In the genomic region with DNA sequence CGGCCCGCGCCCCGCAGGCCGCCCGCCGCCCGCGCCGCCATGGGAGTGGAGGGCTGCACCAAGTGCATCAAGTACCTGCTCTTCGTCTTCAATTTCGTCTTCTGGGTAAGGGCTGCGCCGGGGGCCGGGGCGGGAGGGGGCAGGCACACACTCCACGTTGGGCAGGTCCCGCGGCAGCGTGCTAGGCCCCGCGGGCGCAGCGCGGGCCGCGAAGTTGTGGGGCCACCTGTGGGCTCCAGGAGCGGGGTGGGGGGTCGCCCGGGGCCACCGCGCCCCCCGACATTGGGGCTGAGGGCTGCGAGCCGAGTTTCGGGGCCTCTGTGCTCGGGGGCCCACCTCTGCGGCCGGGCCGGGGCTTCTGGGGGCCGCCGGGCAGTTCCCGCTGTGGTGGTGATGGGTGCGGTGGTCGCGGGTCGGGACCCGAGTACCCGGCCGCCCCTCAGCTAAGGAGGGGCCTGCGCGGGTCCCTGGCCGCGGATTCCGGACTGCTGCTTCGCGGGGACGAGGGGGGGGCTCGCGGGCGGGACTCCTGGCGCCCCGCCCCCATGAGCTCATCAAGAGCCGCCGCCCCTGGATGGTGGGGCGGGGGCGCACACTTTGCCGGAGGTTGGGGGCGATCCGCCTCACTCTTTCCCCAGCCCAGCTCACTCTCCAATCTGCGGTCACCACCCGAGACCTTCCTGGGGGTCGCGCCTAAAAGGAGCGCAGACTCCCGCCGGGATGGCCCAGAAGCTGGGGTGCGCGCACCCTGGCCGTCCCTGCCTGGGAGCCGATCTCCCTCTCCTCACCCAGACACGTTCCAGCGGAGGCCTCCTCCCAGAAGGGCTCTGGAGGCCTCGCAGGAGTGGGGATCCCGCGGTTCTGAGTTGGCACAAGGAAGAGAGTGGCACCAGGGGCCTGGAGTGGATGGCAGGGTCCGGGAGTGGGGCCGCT, we compare ENCODE assay signal across 8 cellular contexts. TPM values are rescaled to one million over a fixed set of nuclear protein-coding genes. Genes with fewer than 3 reads are reported as not detected.
A peak's percentile ranks its signal among the peaks of the same experiment; 100 is the strongest.
DNase-seq lines count a peak whose midpoint lies in the region; ATAC-seq and TF ChIP-seq lines count a peak whose summit lies in the region.

No MANE protein-coding gene starts in this region.

- peaks cover 0 to 3% of the 10 kb centered on the region in 2 donors for H3K27me3 Mint-ChIP-seq in CD8-positive, alpha-beta memory T cell

- H3K36me3 ChIP-seq in CD8-positive, alpha-beta memory T cell (ENCODE audit: insufficient read depth, low read length) = no peaks in the 10 kb centered on the region
- no peaks in the 10 kb centered on the region for H3K36me3 ChIP-seq in H7 (replicated peaks; ENCODE audit: control insufficient read depth, insufficient read depth, low read length)
- H3K36me3 ChIP-seq in OCI-LY3 (replicated peaks; ENCODE audit: low read depth, low read length) = peaks cover 5% of the 10 kb centered on the region
- H3K36me3 ChIP-seq in neuronal stem cell (replicated peaks in 1 of 2; ENCODE audit: control insufficient read depth in 2 of 2, insufficient read depth in 2 of 2, low read length in 2 of 2) = peaks cover 7 to 26% of the 10 kb centered on the region in 2 donors
- no peaks in the 10 kb centered on the region for H3K36me3 ChIP-seq in uterus

- CTCF ChIA-PET in CD8-positive, alpha-beta memory T cell (lab: Charles Lee) = interaction anchor here (0.7 to 3.6 kb wide), 5 partner anchors 10 to 155 kb away, joined by 3 to 22 read pairs (median 8); partner anchors contain the start of gene TSSC4

- POLR2A ChIA-PET in CD8-positive, alpha-beta memory T cell (lab: Charles Lee) = interaction anchor here (0.6 to 2.4 kb wide), 9 partner anchors 9 to 602 kb away, joined by 3 to 26 read pairs (median 5); partner anchors contain the start of genes C11orf21, TSPAN32 and TSSC4

- H2AK5ac ChIP-seq in neuronal stem cell (ENCODE audit: low read depth, low read length) = peak overlapping the region; percentile 79

- H3K4ac ChIP-seq in neuronal stem cell (ENCODE audit: low read length) = peak overlapping the region; percentile 84

- H3K4me3 Mint-ChIP-seq in CD8-positive, alpha-beta memory T cell = peak overlapping the region; percentile 80 to 93 (median 87)

- H3K9ac ChIP-seq in OCI-LY3 (ENCODE audit: low read length) = peak overlapping the region; percentile 92
- peak overlapping the region; percentile 91 for H3K9ac ChIP-seq in neuronal stem cell (ENCODE audit: low read depth, low read length, poor library complexity)

- H2BK12ac ChIP-seq in neuronal stem cell (ENCODE audit: low read length) = peak overlapping the region; percentile 41

- no peaks in the 10 kb centered on the region for H3K27me3 ChIP-seq in CD8-positive, alpha-beta memory T cell (ENCODE audit: insufficient read depth, low read length, poor library complexity, severe bottlenecking)
- H3K27me3 ChIP-seq in H7 (ENCODE audit: control insufficient read depth, insufficient read depth, low read length) = no peaks in the 10 kb centered on the region
- H3K27me3 ChIP-seq in OCI-LY3 (ENCODE audit: low read depth, low read length) = no peaks in the 10 kb centered on the region
- no peaks in the 10 kb centered on the region for H3K27me3 ChIP-seq in neuronal stem cell (ENCODE audit: control insufficient read depth in 3 of 3, insufficient read depth in 3 of 3, low read depth in 1 of 3, low read length in 3 of 3)
- no peaks in the 10 kb centered on the region for H3K27me3 ChIP-seq in uterus

- H2BK120ac ChIP-seq in neuronal stem cell (ENCODE audit: low read depth, low read length) = peak overlapping the region; percentile 47

- H3K27ac ChIP-seq in CD8-positive, alpha-beta memory T cell (ENCODE audit: low read depth, low read length) = peak overlapping the region; percentile 79
- H3K27ac ChIP-seq in OCI-LY3 (ENCODE audit: low read length) (peak overlapping the region; percentile 37; the same call in 1 of the 2 replicates), neuronal stem cell (replicated peaks; ENCODE audit: low read length) (no peak overlapping the region), uterus (peak overlapping the region; percentile 91 to 99)

- H3K4me3 ChIP-seq in CD8-positive, alpha-beta memory T cell (ENCODE audit: low read length) = peak overlapping the region; percentile 74
- peak overlapping the region; percentile 87 for H3K4me3 ChIP-seq in H7 (ENCODE audit: insufficient read depth, low read depth, low read length)
- H3K4me3 ChIP-seq in OCI-LY3 (ENCODE audit: low read length) = peak overlapping the region; percentile 90
- H3K4me3 ChIP-seq in foreskin fibroblast (ENCODE audit: low read depth in 1 of 2, low read length in 2 of 2) = peak overlapping the region; percentile 87 to 96
- H3K4me3 ChIP-seq in neuronal stem cell (ENCODE audit: low read length in 2 of 2) = peak overlapping the region; percentile 93 to 98
- peak overlapping the region; percentile 77 to 86 for H3K4me3 ChIP-seq in uterus

- ATAC-seq in HG03108 (IDR thresholded peaks at IDR 0.05; ENCODE audit: unreplicated experiment) = no peak

- peaks cover 0 to 15% (median 0%) of the 10 kb centered on the region in 3 donors for H3K36me3 Mint-ChIP-seq in CD8-positive, alpha-beta memory T cell

- peak; percentile 50 to 72 for TF ChIP-seq POLR2A in uterus (IDR thresholded peaks at IDR 0.05)

- no peaks in the 10 kb centered on the region for H3K9me3 Mint-ChIP-seq in CD8-positive, alpha-beta memory T cell

- peak overlapping the region; percentile 85 for H3K23ac ChIP-seq in neuronal stem cell (ENCODE audit: low read depth, low read length, poor library complexity)

- H3K9me3 ChIP-seq in CD8-positive, alpha-beta memory T cell (ENCODE audit: low read length) = no peaks in the 10 kb centered on the region
- H3K9me3 ChIP-seq in OCI-LY3 (ENCODE audit: insufficient read depth, low read length) (no peaks in the 10 kb centered on the region), neuronal stem cell (replicated peaks in 1 of 2; ENCODE audit: control insufficient read depth in 2 of 2, insufficient read depth in 1 of 2, low read depth in 1 of 2, low read length in 2 of 2) (no peaks in the 10 kb centered on the region), uterus (no peaks in the 10 kb centered on the region)

- intact Hi-C loops in uterus (cut with DNase I; ENCODE audit: low total_unique reads) = loop anchor here (5.0 kb wide), 1 partner anchor 65 kb away; no protein-coding TSS in a partner anchor

- H2BK5ac ChIP-seq in neuronal stem cell (ENCODE audit: low read length) = peak overlapping the region; percentile 82

- H3K4me2 ChIP-seq in OCI-LY3 (ENCODE audit: low read length) = peak overlapping the region; percentile 100
- peak overlapping the region; percentile 89 for H3K4me2 ChIP-seq in neuronal stem cell (ENCODE audit: insufficient read depth, low read length, poor library complexity, severe bottlenecking)

- DNase-seq in CD8-positive, alpha-beta memory T cell = peak; percentile 46 to 78 (median 55)
- DNase-seq in H7 (peak; percentile 96), activated gamma-delta T cell treated with Interleukin-2 at 50 U/mL for 16 hours (peak; percentile 42), foreskin fibroblast (peak; percentile 45 to 84), neuronal stem cell (ENCODE audit: low spot score) (peak; percentile 56), uterus (peak; percentile 78 to 82)

- H4K8ac ChIP-seq in neuronal stem cell (ENCODE audit: low read depth, low read length) = no peak overlapping the region

- peaks cover 27% of the 10 kb centered on the region for H3K4me1 ChIP-seq in CD8-positive, alpha-beta memory T cell (ENCODE audit: insufficient read depth, low read length)
- peaks cover 12% of the 10 kb centered on the region for H3K4me1 ChIP-seq in OCI-LY3 (ENCODE audit: low read length)
- peaks cover 7 to 15% of the 10 kb centered on the region in 2 donors for H3K4me1 ChIP-seq in neuronal stem cell (ENCODE audit: control insufficient read depth in 2 of 2, insufficient read depth in 1 of 2, low read depth in 1 of 2, low read length in 2 of 2)
- peaks cover 22 to 32% of the 10 kb centered on the region in 2 donors for H3K4me1 ChIP-seq in uterus

- H3K14ac ChIP-seq in neuronal stem cell (ENCODE audit: low read length) = peak overlapping the region; percentile 82

- H4K91ac ChIP-seq in neuronal stem cell (ENCODE audit: low read depth, low read length, poor library complexity) = no peak overlapping the region

- H2AFZ ChIP-seq in OCI-LY3 (ENCODE audit: low read depth, low read length) (no peak overlapping the region), neuronal stem cell (ENCODE audit: low read length) (peak overlapping the region; percentile 79)

- peak overlapping the region; percentile 97 for H3K18ac ChIP-seq in neuronal stem cell (ENCODE audit: low read length)

- H3K79me1 ChIP-seq in neuronal stem cell (ENCODE audit: low read depth, low read length) = peaks cover 41% of the 10 kb centered on the region

- H4K20me1 ChIP-seq in OCI-LY3 (ENCODE audit: insufficient read depth, low read length) = peaks cover 54% of the 10 kb centered on the region

- WGBS in neuronal stem cell (ENCODE audit: extremely low coverage in 2 of 2, insufficient read length in 2 of 2, insufficient replicate concordance in 1 of 2), 2 donors = no CpG with 5 or more reads among the region's 88 CpGs

- peak overlapping the region; percentile 58 for H2BK15ac ChIP-seq in neuronal stem cell (ENCODE audit: low read length)

- H3K27ac Mint-ChIP-seq in CD8-positive, alpha-beta memory T cell = peak overlapping the region; percentile 6 to 92 (median 85)

- peaks cover 23 to 51% (median 34%) of the 10 kb centered on the region in 3 donors for H3K4me1 Mint-ChIP-seq in CD8-positive, alpha-beta memory T cell

- peaks cover 55% of the 10 kb centered on the region for H3K79me2 ChIP-seq in OCI-LY3 (ENCODE audit: low read length)

- TF ChIP-seq CTCF in OCI-LY3 (IDR thresholded peaks at IDR 0.05; ENCODE audit: low read depth, low read length) = no peak
- TF ChIP-seq CTCF in foreskin fibroblast (IDR thresholded peaks at IDR 0.05; ENCODE audit: low read depth, low read length) = no peak
- TF ChIP-seq CTCF in uterus (IDR thresholded peaks at IDR 0.05) = peak in 1 of 4 experiments; percentile 6

RNA-seq across cellular contexts. Expression of gene CD81, which starts 0.7 kb away (rescaled TPM):
- 100 to 1,000 TPM; 176 to 189 TPM for total RNA-seq in CD8-positive, alpha-beta memory T cell
- polyA plus RNA-seq in CD8-positive, alpha-beta memory T cell = 107 TPM
- total RNA-seq in H7 (2014; rRNA removed; shearing (Covaris generic)) = 157 and 165 TPM in 2 replicates
- polyA plus RNA-seq in neuronal stem cell (2013, experiment 1 of 2) = 200 TPM
- 195 TPM for polyA plus RNA-seq in neuronal stem cell (2013, experiment 2 of 2)
- total RNA-seq in uterus = 100 to 1,000 TPM; 394 to 852 (median 626) TPM

RNA-seq across cellular contexts. Expression of gene TSSC4, which starts 22.8 kb away (rescaled TPM):
- 10 to 100 TPM; 79.6 to 84.1 TPM for total RNA-seq in CD8-positive, alpha-beta memory T cell
- polyA plus RNA-seq in CD8-positive, alpha-beta memory T cell = 85.6 TPM
- total RNA-seq in H7 (2014; rRNA removed; shearing (Covaris generic)) = 60.5 and 62.5 TPM in 2 replicates
- 50.8 TPM for polyA plus RNA-seq in neuronal stem cell (2013, experiment 1 of 2)
- polyA plus RNA-seq in neuronal stem cell (2013, experiment 2 of 2) = 54.1 TPM
- total RNA-seq in uterus = 10 to 100 TPM; 11.0 to 66.5 (median 26.2) TPM

Comparison
In these comparisons a context has a peak if more than half of its experiments do, and no peak if none do; other contexts are left out.
1. DNase-seq: peak in every context shown above with its lines; median percentile 96 in H7; 80 in uterus; 64 in foreskin fibroblast; 56 in neuronal stem cell; 55 in CD8-positive, alpha-beta memory T cell; 42 in activated gamma-delta T cell treated with Interleukin-2 at 50 U/mL for 16 hours.